ENCODE assay signal across 14 cellular contexts in the genomic region with DNA sequence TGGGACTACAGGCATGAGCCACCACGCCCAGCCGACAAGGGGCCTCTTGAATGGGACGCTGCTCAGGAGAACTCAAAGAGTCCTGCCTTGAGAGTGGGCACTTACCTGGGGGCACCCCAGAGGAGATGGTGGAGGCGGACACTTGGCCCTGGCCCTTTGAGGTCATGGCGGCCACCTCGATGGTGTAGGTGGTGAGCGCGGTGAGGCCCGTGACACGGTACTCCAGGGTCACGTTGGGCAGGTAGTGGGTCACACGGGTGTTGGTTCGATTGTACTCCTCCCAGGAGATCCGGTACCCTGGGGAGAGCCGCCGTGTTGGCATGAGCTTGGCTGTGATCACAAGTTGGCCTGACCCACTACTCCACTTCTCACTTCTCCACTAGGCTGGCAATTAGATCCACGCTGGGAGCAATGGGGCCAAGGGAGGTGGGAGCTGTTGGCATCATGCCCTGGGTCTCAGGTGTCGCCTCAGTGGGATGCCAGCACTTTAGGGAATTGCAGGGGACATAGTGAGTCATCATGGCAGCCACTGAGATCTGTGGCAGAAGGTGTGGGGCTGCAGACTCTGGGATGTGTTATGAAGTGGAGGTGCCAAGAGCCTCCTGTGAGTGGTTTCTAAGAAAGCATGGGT.
DNase-seq lines count a peak whose midpoint lies in the region; ATAC-seq and TF ChIP-seq lines count a peak whose summit lies in the region.
"Had no signal": no experiment of that assay in that cellular context is flagged by ENCODE, and none has a peak within 500 bp of the region (broad histone marks: within the 10 kb centered on the region; RNA-seq: fewer than 3 reads in every experiment).

No MANE protein-coding gene starts in this region.

- ATAC-seq in Right ventricle myocardium superior (ENCODE audit: poor library complexity) (no peak), left cardiac atrium (no peak), GM18502 (IDR thresholded peaks at IDR 0.05; ENCODE audit: poor library complexity, unreplicated experiment) (no peak)

- no peaks in the 10 kb centered on the region for H3K27me3 Mint-ChIP-seq in chondrocyte (ENCODE audit: low read depth)

- H3K36me3 Mint-ChIP-seq in chondrocyte (ENCODE audit: low read depth): peaks cover 16% of the 10 kb centered on the region
- H3K36me3 Mint-ChIP-seq: CD8-positive, alpha-beta memory T cell had no signal

- DNase-seq in NCI-H146 (lab: John Stamatoyannopoulos, UW) (peak; percentile 36), NCI-H146 treated with DMSO at 0.1 percent for 48 hours (lab: John Stamatoyannopoulos, UW; ENCODE audit: unreplicated experiment) (no peak), Right ventricle myocardium superior (peak; percentile 17), left cardiac atrium (no peak), chondrocyte (ENCODE audit: low spot score) (peak; percentile 86), mesenteric fat pad (ENCODE audit: low spot score) (no peak), medulla oblongata (ENCODE audit: extremely low spot score) (no peak)
- DNase-seq: 8988T; CD8-positive, alpha-beta memory T cell; GF-D8; NCI-H1436; NK-92 treated with Interleukin-12 subunit alpha and Interleukin-12 subunit beta, amount 100 ng/mL, for 24 hours; SJCRH30 had no signal

- H3K4me3 Mint-ChIP-seq in chondrocyte (ENCODE audit: unreplicated experiment): no peak overlapping the region
- H3K4me3 Mint-ChIP-seq: CD8-positive, alpha-beta memory T cell had no signal

- H3K4me1 Mint-ChIP-seq in chondrocyte (ENCODE audit: low read depth): peaks cover 15% of the 10 kb centered on the region
- H3K4me1 Mint-ChIP-seq: CD8-positive, alpha-beta memory T cell had no signal

- no peak overlapping the region for H3K27ac Mint-ChIP-seq in chondrocyte (ENCODE audit: unreplicated experiment)

- no peaks in the 10 kb centered on the region for H3K9me3 Mint-ChIP-seq in chondrocyte (ENCODE audit: low read depth)
- H3K9me3 Mint-ChIP-seq: CD8-positive, alpha-beta memory T cell had no signal

- intact Hi-C loops in Right ventricle myocardium superior (cut with DNase I) (no loop called here), left cardiac atrium (cut with DNase I) (no loop called here)

- TF ChIP-seq CTCF in chondrocyte (IDR thresholded peaks at IDR 0.05): no peak

Comparison
In these comparisons a context has a peak if more than half of its experiments do, and no peak if none do; other contexts are left out.
1. DNase-seq: peak in NCI-H146 (single experiment), Right ventricle myocardium superior (single experiment) and chondrocyte (single experiment); none in NCI-H146 treated with DMSO at 0.1 percent for 48 hours (single experiment), left cardiac atrium (single experiment), mesenteric fat pad (single experiment) and medulla oblongata (single experiment).